Comparison of ENCODE assay signal across 25 cellular contexts in genomic region chr18:78826631-78827030, GRCh38.
"Had no signal": no experiment of that assay in that cellular context is flagged by ENCODE, and none has a peak within 500 bp of the region (broad histone marks: within the 10 kb centered on the region; RNA-seq: fewer than 3 reads in every experiment).

No MANE protein-coding gene starts in this region.

- H3K4me3 ChIP-seq: ovary, psoas muscle, right lobe of liver, sigmoid colon, stomach, thoracic aorta, thyroid gland, tibial nerve, upper lobe of right lung, uterus had no signal

- H3K27me3 ChIP-seq: ovary, right lobe of liver, thyroid gland, uterus had no signal

- H3K9ac ChIP-seq: parathyroid adenoma had no signal

- H2AFZ ChIP-seq: parathyroid adenoma had no signal

- H3K36me3 ChIP-seq: ovary, right lobe of liver, sigmoid colon, stomach, thoracic aorta, thyroid gland, tibial nerve, upper lobe of right lung, uterus had no signal

- H3K4me1 ChIP-seq: parathyroid adenoma, psoas muscle, right lobe of liver, sigmoid colon, stomach, thyroid gland, tibial nerve, upper lobe of right lung, uterus had no signal

- H3K9me3 ChIP-seq: ovary, psoas muscle, right lobe of liver, sigmoid colon, stomach, thoracic aorta, thyroid gland, tibial nerve, upper lobe of right lung, uterus had no signal

- ATAC-seq: naive thymus-derived CD8-positive, alpha-beta T cell; natural killer cell treated with Interleukin-12 subunit alpha and Interleukin-12 subunit beta and Interleukin-15 and Interleukin-18, amount 100 ng/mL, for 72 hours; psoas muscle; right cardiac atrium; right lobe of liver; stimulated activated effector memory CD8-positive, alpha-beta T cell treated with anti-CD3 and anti-CD28 coated beads, Interleukin-12 subunit alpha, Interleukin-12 subunit beta, amount 100 ng/mL, for 72 hours; stimulated activated naive B cell treated with anti-CD40 and anti-IgM and Interleukin-4, amounts not matched to agents 10 μg/mL and 1 μg/mL and 100 μg/mL, for 72 hours; upper lobe of right lung had no signal

- DNase-seq: naive thymus-derived CD8-positive, alpha-beta T cell; nephron progenitor cell; occipital lobe; ovary; psoas muscle; right cardiac atrium; right lobe of liver; sigmoid colon; small intestine; stimulated activated CD4-positive, alpha-beta T cell treated with anti-CD3 and anti-CD28 coated beads, Interleukin-15, amount 100 ng/mL, for 24 hours; stimulated activated CD4-positive, alpha-beta T cell treated with anti-CD3 and anti-CD28 coated beads, Interleukin-2, amount 100 ng/mL, for 24 hours; stimulated activated CD4-positive, alpha-beta T cell treated with anti-CD3 and anti-CD28 coated beads, Interleukin-2, amount 100 ng/mL, for 48 hours; stimulated activated CD4-positive, alpha-beta T cell treated with anti-CD3 and anti-CD28 coated beads, Interleukin-4, amount 100 ng/mL, for 24 hours; stimulated activated naive B cell treated with anti-CD40 and anti-IgM and Interleukin-4, amounts not matched to agents 10 μg/mL and 1 μg/mL and 100 μg/mL, for 72 hours; stimulated activated naive CD4-positive, alpha-beta T cell treated with Interleukin-2 at 50 U/mL for 16 hours; stomach; thyroid gland; trophoblast cell; upper lobe of right lung; uterus had no signal

- H3K27ac ChIP-seq: ovary, parathyroid adenoma, psoas muscle, right lobe of liver, sigmoid colon, stomach, thoracic aorta, thyroid gland, tibial nerve, upper lobe of right lung, uterus had no signal
